ENCODE assay signal across 1 cellular context in genomic region chr12:95949801-95950206, GRCh38.
TF ChIP-seq lines count a peak whose summit lies in the region.

No MANE protein-coding gene starts in this region.

TF ChIP-seq in HepG2, 621 proteins besides CTCF, POLR2A, EP300 and RAD21 (continued from another document and continues in another):
- TF ChIP-seq AHDC1 (CRISPR knock-in tag; IDR thresholded peaks at IDR 0.05; ENCODE audit: borderline replicate concordance) (peak; percentile 87), ZNF446 (CRISPR knock-in tag; IDR thresholded peaks at IDR 0.05) (no peak), RFX5 (IDR thresholded peaks at IDR 0.05; ENCODE audit: low read depth, low read length) (no peak), KMT2A (CRISPR knock-in tag; IDR thresholded peaks at IDR 0.05) (no peak), NR3C1 (CRISPR knock-in tag; IDR thresholded peaks at IDR 0.05) (no peak), ELK4 (CRISPR knock-in tag; IDR thresholded peaks at IDR 0.05; ENCODE audit: borderline replicate concordance) (no peak), SKIL (CRISPR knock-in tag; IDR thresholded peaks at IDR 0.05; ENCODE audit: borderline replicate concordance) (peak; percentile 90), SUZ12 (IDR thresholded peaks at IDR 0.05; ENCODE audit: low read depth, low read length) (no peak), ZNF101 (CRISPR knock-in tag; IDR thresholded peaks at IDR 0.05; ENCODE audit: borderline replicate concordance, low read depth) (no peak), SKI (IDR thresholded peaks at IDR 0.05; ENCODE audit: partially characterized antibody) (peak; percentile 45), KDM6A (CRISPR knock-in tag; IDR thresholded peaks at IDR 0.05; ENCODE audit: low read depth) (peak; percentile 65), FOXJ3 (CRISPR knock-in tag; IDR thresholded peaks at IDR 0.05; ENCODE audit: borderline replicate concordance) (peak; percentile 83; the same call in 1 of the 2 replicates), RCOR2 (CRISPR knock-in tag; IDR thresholded peaks at IDR 0.05) (peak; percentile 75), SP140L (CRISPR knock-in tag; IDR thresholded peaks at IDR 0.05; ENCODE audit: borderline replicate concordance) (no peak), NCOA2 (CRISPR knock-in tag; IDR thresholded peaks at IDR 0.05) (peak; percentile 98), MTF1 (CRISPR knock-in tag; IDR thresholded peaks at IDR 0.05) (no peak), SALL1 (CRISPR knock-in tag; IDR thresholded peaks at IDR 0.05) (peak; percentile 76; the same call in 1 of the 2 replicates), GTF3A (CRISPR knock-in tag; conservative IDR thresholded peaks at IDR 0.05) (no peak), ARID3A (IDR thresholded peaks at IDR 0.05; ENCODE audit: low read depth, low read length) (peak; percentile 53; the same call in 1 of the 2 replicates), NCOR1 (IDR thresholded peaks at IDR 0.05; ENCODE audit: borderline replicate concordance, low read length) (peak; percentile 89; the same call in 1 of the 2 replicates), ZBTB8A (CRISPR knock-in tag; IDR thresholded peaks at IDR 0.05; ENCODE audit: borderline replicate concordance, low read depth) (no peak), CEBPG (CRISPR knock-in tag; IDR thresholded peaks at IDR 0.05) (peak; percentile 33; the same call in 1 of the 2 replicates), KMT2B (CRISPR knock-in tag; IDR thresholded peaks at IDR 0.05) (no peak), TBP (CRISPR knock-in tag; IDR thresholded peaks at IDR 0.05) (no peak), ZNF503 (CRISPR knock-in tag; IDR thresholded peaks at IDR 0.05) (peak; percentile 83; the same call in 1 of the 2 replicates), ASH2L (IDR thresholded peaks at IDR 0.05; ENCODE audit: insufficient read length, low read depth, low read length) (no peak)
- TF ChIP-seq, protein P1, sequence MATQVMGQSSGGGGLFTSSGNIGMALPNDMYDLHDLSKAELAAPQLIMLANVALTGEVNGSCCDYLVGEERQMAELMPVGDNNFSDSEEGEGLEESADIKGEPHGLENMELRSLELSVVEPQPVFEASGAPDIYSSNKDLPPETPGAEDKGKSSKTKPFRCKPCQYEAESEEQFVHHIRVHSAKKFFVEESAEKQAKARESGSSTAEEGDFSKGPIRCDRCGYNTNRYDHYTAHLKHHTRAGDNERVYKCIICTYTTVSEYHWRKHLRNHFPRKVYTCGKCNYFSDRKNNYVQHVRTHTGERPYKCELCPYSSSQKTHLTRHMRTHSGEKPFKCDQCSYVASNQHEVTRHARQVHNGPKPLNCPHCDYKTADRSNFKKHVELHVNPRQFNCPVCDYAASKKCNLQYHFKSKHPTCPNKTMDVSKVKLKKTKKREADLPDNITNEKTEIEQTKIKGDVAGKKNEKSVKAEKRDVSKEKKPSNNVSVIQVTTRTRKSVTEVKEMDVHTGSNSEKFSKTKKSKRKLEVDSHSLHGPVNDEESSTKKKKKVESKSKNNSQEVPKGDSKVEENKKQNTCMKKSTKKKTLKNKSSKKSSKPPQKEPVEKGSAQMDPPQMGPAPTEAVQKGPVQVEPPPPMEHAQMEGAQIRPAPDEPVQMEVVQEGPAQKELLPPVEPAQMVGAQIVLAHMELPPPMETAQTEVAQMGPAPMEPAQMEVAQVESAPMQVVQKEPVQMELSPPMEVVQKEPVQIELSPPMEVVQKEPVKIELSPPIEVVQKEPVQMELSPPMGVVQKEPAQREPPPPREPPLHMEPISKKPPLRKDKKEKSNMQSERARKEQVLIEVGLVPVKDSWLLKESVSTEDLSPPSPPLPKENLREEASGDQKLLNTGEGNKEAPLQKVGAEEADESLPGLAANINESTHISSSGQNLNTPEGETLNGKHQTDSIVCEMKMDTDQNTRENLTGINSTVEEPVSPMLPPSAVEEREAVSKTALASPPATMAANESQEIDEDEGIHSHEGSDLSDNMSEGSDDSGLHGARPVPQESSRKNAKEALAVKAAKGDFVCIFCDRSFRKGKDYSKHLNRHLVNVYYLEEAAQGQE (IDR thresholded peaks at IDR 0.05; ENCODE audit: borderline replicate concordance in 1 of 2, low read depth in 1 of 2, low read length in 2 of 2) = peak in 1 of 2 experiments; percentile 76; a peak in 2 of 4 replicates
- TF ChIP-seq, protein P2, sequence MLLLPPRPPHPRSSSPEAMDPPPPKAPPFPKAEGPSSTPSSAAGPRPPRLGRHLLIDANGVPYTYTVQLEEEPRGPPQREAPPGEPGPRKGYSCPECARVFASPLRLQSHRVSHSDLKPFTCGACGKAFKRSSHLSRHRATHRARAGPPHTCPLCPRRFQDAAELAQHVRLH (CRISPR knock-in tag; IDR thresholded peaks at IDR 0.05; ENCODE audit: borderline replicate concordance, low read depth) = 0 out of 2 replicates have a peak, but pooled peaks have one; percentile 33
- TF ChIP-seq, protein P3, sequence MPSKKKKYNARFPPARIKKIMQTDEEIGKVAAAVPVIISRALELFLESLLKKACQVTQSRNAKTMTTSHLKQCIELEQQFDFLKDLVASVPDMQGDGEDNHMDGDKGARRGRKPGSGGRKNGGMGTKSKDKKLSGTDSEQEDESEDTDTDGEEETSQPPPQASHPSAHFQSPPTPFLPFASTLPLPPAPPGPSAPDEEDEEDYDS (CRISPR knock-in tag; IDR thresholded peaks at IDR 0.05) = 0 out of 2 replicates have a peak, but pooled peaks have one; percentile 28
- TF ChIP-seq, protein P4, sequence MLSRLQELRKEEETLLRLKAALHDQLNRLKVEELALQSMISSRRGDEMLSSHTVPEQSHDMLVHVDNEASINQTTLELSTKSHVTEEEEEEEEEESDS (CRISPR knock-in tag; IDR thresholded peaks at IDR 0.05; ENCODE audit: borderline replicate concordance) = 0 out of 2 replicates have a peak, but pooled peaks have one; percentile 56
- TF ChIP-seq, protein P5, sequence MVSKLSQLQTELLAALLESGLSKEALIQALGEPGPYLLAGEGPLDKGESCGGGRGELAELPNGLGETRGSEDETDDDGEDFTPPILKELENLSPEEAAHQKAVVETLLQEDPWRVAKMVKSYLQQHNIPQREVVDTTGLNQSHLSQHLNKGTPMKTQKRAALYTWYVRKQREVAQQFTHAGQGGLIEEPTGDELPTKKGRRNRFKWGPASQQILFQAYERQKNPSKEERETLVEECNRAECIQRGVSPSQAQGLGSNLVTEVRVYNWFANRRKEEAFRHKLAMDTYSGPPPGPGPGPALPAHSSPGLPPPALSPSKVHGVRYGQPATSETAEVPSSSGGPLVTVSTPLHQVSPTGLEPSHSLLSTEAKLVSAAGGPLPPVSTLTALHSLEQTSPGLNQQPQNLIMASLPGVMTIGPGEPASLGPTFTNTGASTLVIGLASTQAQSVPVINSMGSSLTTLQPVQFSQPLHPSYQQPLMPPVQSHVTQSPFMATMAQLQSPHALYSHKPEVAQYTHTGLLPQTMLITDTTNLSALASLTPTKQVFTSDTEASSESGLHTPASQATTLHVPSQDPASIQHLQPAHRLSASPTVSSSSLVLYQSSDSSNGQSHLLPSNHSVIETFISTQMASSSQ (IDR thresholded peaks at IDR 0.05; ENCODE audit: low read depth) = peak; percentile 67; the same call in 1 of the 2 replicates
- TF ChIP-seq, protein P5 (CRISPR knock-in tag; IDR thresholded peaks at IDR 0.05; ENCODE audit: borderline replicate concordance) = peak; percentile 89
